In genomic region chr10:86413046-86413728, GRCh38 we compare ENCODE assay signal across 8 cellular contexts. TPM values are rescaled to one million over a fixed set of nuclear protein-coding genes. Genes with fewer than 3 reads are reported as not detected.
DNase-seq lines count a peak whose midpoint lies in the region; ATAC-seq and TF ChIP-seq lines count a peak whose summit lies in the region.

No MANE protein-coding gene starts in this region.

- no peak overlapping the region for H3K27ac Mint-ChIP-seq in progenitor cell of endocrine pancreas

- no peaks in the 10 kb centered on the region for H3K27me3 ChIP-seq in thymus (ENCODE audit: control insufficient read depth, insufficient read depth)
- H3K27me3 ChIP-seq in thyroid gland: no peaks in the 10 kb centered on the region

- DNase-seq in ELR (ENCODE audit: low read depth) (peak; percentile 38), GM20000 (ENCODE audit: low spot score) (peak; percentile 67), amniotic stem cell (lab: John Stamatoyannopoulos, UW) (peak; percentile 36), thyroid gland (no peak), iPS-NIHi7 (ENCODE audit: extremely low spot score) (no peak), progenitor cell of endocrine pancreas (ENCODE audit: low spot score, unreplicated experiment) (no peak)

- H3K4me3 ChIP-seq in thymus (ENCODE audit: low read length) (peak overlapping the region; percentile 18), thyroid gland (replicated peaks in 1 of 3) (no peak overlapping the region)

- TF ChIP-seq CTCF in GM20000 (IDR thresholded peaks at IDR 0.05; ENCODE audit: extremely low read depth, missing control alignments) (no peak), thyroid gland (IDR thresholded peaks at IDR 0.05) (no peak), progenitor cell of endocrine pancreas (IDR thresholded peaks at IDR 0.05; ENCODE audit: unreplicated experiment) (no peak)

- no peak for TF ChIP-seq POLR2A in thyroid gland (IDR thresholded peaks at IDR 0.05)

- H3K4me1 ChIP-seq in thymus (ENCODE audit: control insufficient read depth, insufficient read depth, low read length): peaks cover 34% of the 10 kb centered on the region
- peaks cover 0 to 3% of the 10 kb centered on the region in 2 donors for H3K4me1 ChIP-seq in thyroid gland

- no peak overlapping the region for H3K4me3 Mint-ChIP-seq in progenitor cell of endocrine pancreas (ENCODE audit: low read depth)

- intact Hi-C loops in thyroid gland (cut with DNase I): no loop called here

- ATAC-seq in HG03520 (IDR thresholded peaks at IDR 0.05; ENCODE audit: unreplicated experiment): peak; percentile 63

- peak overlapping the region; percentile 92 for H3K27ac ChIP-seq in thymus (ENCODE audit: low read depth)
- H3K27ac ChIP-seq in thyroid gland: no peak overlapping the region

- H3K9me3 ChIP-seq in thymus (ENCODE audit: control insufficient read depth) (no peaks in the 10 kb centered on the region), thyroid gland (no peaks in the 10 kb centered on the region)

- peaks cover 15% of the 10 kb centered on the region for H3K4me1 Mint-ChIP-seq in progenitor cell of endocrine pancreas (ENCODE audit: low read depth)

- WGBS in thymus: 3% methylated on average over 6 of the region's 6 CpGs
- 51 to 60% methylated on average over 6 of the region's 6 CpGs for WGBS in thyroid gland, 2 donors

- H3K27me3 Mint-ChIP-seq in progenitor cell of endocrine pancreas: no peaks in the 10 kb centered on the region

- no peaks in the 10 kb centered on the region for H3K36me3 ChIP-seq in thymus (ENCODE audit: control insufficient read depth, insufficient read depth)
- H3K36me3 ChIP-seq in thyroid gland: no peaks in the 10 kb centered on the region

- H3K9me3 Mint-ChIP-seq in progenitor cell of endocrine pancreas (ENCODE audit: low read depth): peaks cover 6% of the 10 kb centered on the region

- H3K36me3 Mint-ChIP-seq in progenitor cell of endocrine pancreas (ENCODE audit: insufficient read depth): peaks cover 4% of the 10 kb centered on the region

RNA-seq across cellular contexts. Expression of gene GRID1, which starts 46.6 kb away (rescaled TPM):
- polyA plus RNA-seq in thymus: 0.46 TPM
- total RNA-seq in thyroid gland (10 to 100 TPM; 17.2 to 28.1 (median 23.6) TPM), progenitor cell of endocrine pancreas (0.22 and 0.42 TPM in 2 replicates)

Comparison
In these comparisons a context has a peak if more than half of its experiments do, and no peak if none do; other contexts are left out.
1. DNase-seq: peak in ELR (single experiment), GM20000 (single experiment) and amniotic stem cell (single experiment); none in thyroid gland (0 of 2), iPS-NIHi7 (single experiment) and progenitor cell of endocrine pancreas (single experiment).
2. RNA of gene GRID1, which starts 46.6 kb away (total RNA-seq): 17.2 to 28.1 TPM in thyroid gland; 0.22 to 0.42 TPM in progenitor cell of endocrine pancreas; every median in the first group is over 10 times any median in the second.